Comparison of ENCODE assay signal across 8 cellular contexts in the genomic region with DNA sequence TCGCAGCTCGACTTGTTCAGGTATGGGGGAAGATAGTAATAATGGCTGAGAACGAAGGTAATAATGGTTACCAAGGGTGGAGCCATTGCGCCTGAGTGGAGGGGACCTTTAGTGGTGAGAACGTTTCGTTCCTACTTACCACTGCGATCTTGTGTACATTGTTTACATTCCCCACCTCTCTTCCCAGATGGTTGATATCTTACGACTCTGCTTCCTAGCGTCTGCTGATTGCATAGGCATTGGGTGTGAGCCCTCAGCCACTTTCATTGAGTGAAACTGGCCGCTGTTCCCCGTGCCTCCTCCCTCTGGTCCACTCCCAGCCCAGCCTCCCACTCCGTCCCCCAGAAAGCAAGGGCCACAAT. TPM values are rescaled to one million over a fixed set of nuclear protein-coding genes. Genes with fewer than 3 reads are reported as not detected.
DNase-seq lines count a peak whose midpoint lies in the region; ATAC-seq and TF ChIP-seq lines count a peak whose summit lies in the region.

No MANE protein-coding gene starts in this region.

- H3K9me3 Mint-ChIP-seq in activated naive CD4-positive, alpha-beta T cell treated with anti-CD3 and anti-CD28 coated beads, Interleukin-2, amount 10 ng/mL, durations not matched to agents 7 days and 5 days: no peaks in the 10 kb centered on the region
- H3K9me3 Mint-ChIP-seq in T-helper 1 cell treated with Interleukin-12 subunit alpha and Interleukin-12 subunit beta and Interleukin-4 antibody, amounts not matched to agents 30 μg/mL and 1 μg/mL, for 36 hours: no peaks in the 10 kb centered on the region

- H3K4me3 Mint-ChIP-seq in activated naive CD4-positive, alpha-beta T cell treated with anti-CD3 and anti-CD28 coated beads, Interleukin-2, amount 10 ng/mL, durations not matched to agents 7 days and 5 days: peak overlapping the region; percentile 94
- peak overlapping the region; percentile 99 for H3K4me3 Mint-ChIP-seq in T-helper 1 cell treated with Interleukin-12 subunit alpha and Interleukin-12 subunit beta and Interleukin-4 antibody, amounts not matched to agents 30 μg/mL and 1 μg/mL, for 36 hours

- DNase-seq in activated naive CD4-positive, alpha-beta T cell treated with anti-CD3 and anti-CD28 coated beads, Interleukin-2, amount 10 ng/mL, durations not matched to agents 7 days and 5 days: no peak
- DNase-seq in activated naive CD4-positive, alpha-beta T cell treated with Interleukin-2 at 50 U/mL for 16 hours: no peak
- peak; percentile 60 for DNase-seq in fibroblast of villous mesenchyme (ENCODE audit: low read depth)
- peak; percentile 2 for DNase-seq in renal cortical epithelial cell (ENCODE audit: low read depth)
- no peak for DNase-seq in cerebellar nuclear complex (lab: John Stamatoyannopoulos, UW)
- no peak for DNase-seq in Ammon's horn (ENCODE audit: low spot score)

- H3K4me1 Mint-ChIP-seq in activated naive CD4-positive, alpha-beta T cell treated with anti-CD3 and anti-CD28 coated beads, Interleukin-2, amount 10 ng/mL, durations not matched to agents 7 days and 5 days: peaks cover 36% of the 10 kb centered on the region
- H3K4me1 Mint-ChIP-seq in T-helper 1 cell treated with Interleukin-12 subunit alpha and Interleukin-12 subunit beta and Interleukin-4 antibody, amounts not matched to agents 30 μg/mL and 1 μg/mL, for 36 hours (ENCODE audit: low read depth): peaks cover 19% of the 10 kb centered on the region

- H3K27ac Mint-ChIP-seq in activated naive CD4-positive, alpha-beta T cell treated with anti-CD3 and anti-CD28 coated beads, Interleukin-2, amount 10 ng/mL, durations not matched to agents 7 days and 5 days: peak overlapping the region; percentile 93
- peak overlapping the region; percentile 99 for H3K27ac Mint-ChIP-seq in T-helper 1 cell treated with Interleukin-12 subunit alpha and Interleukin-12 subunit beta and Interleukin-4 antibody, amounts not matched to agents 30 μg/mL and 1 μg/mL, for 36 hours

- H3K4me3 ChIP-seq in fibroblast of villous mesenchyme (ENCODE audit: low read depth, low read length): peak overlapping the region; percentile 83

- TF ChIP-seq CTCF in fibroblast of villous mesenchyme (IDR thresholded peaks at IDR 0.05; ENCODE audit: insufficient read depth, low read depth, low read length): no peak

- H3K27me3 Mint-ChIP-seq in activated naive CD4-positive, alpha-beta T cell treated with anti-CD3 and anti-CD28 coated beads, Interleukin-2, amount 10 ng/mL, durations not matched to agents 7 days and 5 days: no peaks in the 10 kb centered on the region
- no peaks in the 10 kb centered on the region for H3K27me3 Mint-ChIP-seq in T-helper 1 cell treated with Interleukin-12 subunit alpha and Interleukin-12 subunit beta and Interleukin-4 antibody, amounts not matched to agents 30 μg/mL and 1 μg/mL, for 36 hours (ENCODE audit: low read depth)

- ATAC-seq in HG03060 (IDR thresholded peaks at IDR 0.05; ENCODE audit: low read depth, unreplicated experiment): peak; percentile 2

- CTCF ChIA-PET in activated naive CD4-positive, alpha-beta T cell treated with anti-CD3 and anti-CD28 coated beads, Interleukin-2, amount 10 ng/mL, durations not matched to agents 7 days and 5 days (lab: Charles Lee): interaction anchor here (0.7 to 1.4 kb wide), 6 partner anchors 18 to 301 kb away, joined by 3 to 4 read pairs (median 3); no protein-coding TSS in a partner anchor

- H3K36me3 Mint-ChIP-seq in activated naive CD4-positive, alpha-beta T cell treated with anti-CD3 and anti-CD28 coated beads, Interleukin-2, amount 10 ng/mL, durations not matched to agents 7 days and 5 days: peaks cover 13% of the 10 kb centered on the region
- peaks cover 12% of the 10 kb centered on the region for H3K36me3 Mint-ChIP-seq in T-helper 1 cell treated with Interleukin-12 subunit alpha and Interleukin-12 subunit beta and Interleukin-4 antibody, amounts not matched to agents 30 μg/mL and 1 μg/mL, for 36 hours (ENCODE audit: low read depth)

RNA-seq across cellular contexts. Expression of gene IGBP1, which starts 0.8 kb away (rescaled TPM):
- 58.7 and 60.9 TPM in 2 replicates for total RNA-seq in fibroblast of villous mesenchyme
- 94.3 and 121 TPM in 2 replicates for total RNA-seq in renal cortical epithelial cell

RNA-seq across cellular contexts. Expression of gene DGAT2L6, which starts 43.2 kb away (rescaled TPM):
- total RNA-seq in fibroblast of villous mesenchyme (not detected in 2 replicates), renal cortical epithelial cell (not detected in 2 replicates)

Comparison
In these comparisons a context has a peak if more than half of its experiments do, and no peak if none do; other contexts are left out.
1. DNase-seq: peak in fibroblast of villous mesenchyme (single experiment) and renal cortical epithelial cell (single experiment); none in activated naive CD4-positive, alpha-beta T cell treated with anti-CD3 and anti-CD28 coated beads, Interleukin-2, amount 10 ng/mL, durations not matched to agents 7 days and 5 days (single experiment), activated naive CD4-positive, alpha-beta T cell treated with Interleukin-2 at 50 U/mL for 16 hours (single experiment), cerebellar nuclear complex (0 of 2) and Ammon's horn (single experiment).